In the genomic region with DNA sequence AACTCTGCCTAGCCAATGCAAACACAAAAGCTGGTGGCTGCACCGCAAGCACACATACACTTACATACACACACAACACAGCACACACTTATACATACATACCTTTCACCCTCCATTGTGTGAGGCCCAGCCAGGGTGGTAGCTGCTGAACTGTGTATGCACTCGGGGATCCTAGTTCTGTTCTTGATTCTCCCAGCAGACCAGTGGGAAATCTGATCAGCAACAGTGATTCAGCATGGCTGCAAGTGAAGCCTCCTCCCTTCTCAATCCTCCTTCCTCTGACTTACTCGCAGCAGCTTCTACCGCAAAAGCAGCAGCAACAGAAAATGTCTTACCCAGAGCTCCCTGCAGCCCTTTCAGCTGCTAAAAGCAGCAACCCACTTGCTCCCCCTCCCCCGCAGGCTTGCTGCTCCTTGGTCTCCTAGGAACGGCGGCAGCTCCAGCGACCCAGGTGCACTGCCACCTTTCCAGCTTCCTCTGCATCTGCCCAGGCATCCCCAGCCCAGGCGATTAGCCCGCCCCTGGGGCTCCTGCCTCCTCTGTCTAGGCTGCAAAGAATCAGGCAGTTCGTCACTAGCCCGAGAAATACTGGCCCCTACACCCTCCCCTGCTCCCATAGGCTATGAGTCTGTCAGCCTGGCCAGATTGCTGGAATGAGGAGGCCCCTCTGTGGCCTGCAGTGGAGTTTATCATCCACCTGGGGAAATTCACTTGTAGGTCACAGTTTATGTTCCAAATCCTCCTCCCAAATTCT, we compare ENCODE assay signal across 8 cellular contexts. TPM values are rescaled to one million over a fixed set of nuclear protein-coding genes. Genes with fewer than 3 reads are reported as not detected.
A peak's percentile ranks its signal among the peaks of the same experiment; 100 is the strongest.
DNase-seq lines count a peak whose midpoint lies in the region; ATAC-seq and TF ChIP-seq lines count a peak whose summit lies in the region.

Gene KLHL3, minus strand, starts transcription at position 559 of the 754 bp plus-strand sequence. Its CDS starts 443 bp downstream, at position 116.

- H3K27me3 Mint-ChIP-seq in effector memory CD8-positive, alpha-beta T cell: no peaks in the 10 kb centered on the region
- no peaks in the 10 kb centered on the region for H3K27me3 Mint-ChIP-seq in stimulated activated memory B cell treated with anti-CD40 and anti-IgM and Interleukin-4, amounts not matched to agents 10 μg/mL and 1 μg/mL and 100 μg/mL, for 72 hours

- H3K4me3 ChIP-seq in MM.1S (ENCODE audit: low read length) (peak within 1 kb of the TSS; percentile 74), lower leg skin (ENCODE audit: low read depth, poor library complexity, severe bottlenecking) (peak within 1 kb of the TSS; percentile 0)

- H3K4me2 ChIP-seq in MM.1S (ENCODE audit: low read depth, low read length): peak within 1 kb of the TSS; percentile 95

- H3K27ac Mint-ChIP-seq in effector memory CD8-positive, alpha-beta T cell: no peak within 1 kb of the TSS
- no peak within 1 kb of the TSS for H3K27ac Mint-ChIP-seq in stimulated activated memory B cell treated with anti-CD40 and anti-IgM and Interleukin-4, amounts not matched to agents 10 μg/mL and 1 μg/mL and 100 μg/mL, for 72 hours

- H3K4me3 Mint-ChIP-seq in effector memory CD8-positive, alpha-beta T cell: no peak within 1 kb of the TSS
- H3K4me3 Mint-ChIP-seq in stimulated activated memory B cell treated with anti-CD40 and anti-IgM and Interleukin-4, amounts not matched to agents 10 μg/mL and 1 μg/mL and 100 μg/mL, for 72 hours: no peak within 1 kb of the TSS

- H2AFZ ChIP-seq in MM.1S (ENCODE audit: low read length): peak within 1 kb of the TSS; percentile 88

- intact Hi-C loops in lower leg skin (cut with DNase I; ENCODE audit: low total_unique reads): no loop called here

- peak within 1 kb of the TSS; percentile 46; the same call in 1 of the 2 replicates for H3K9ac ChIP-seq in MM.1S (ENCODE audit: low read length)

- no peaks in the 10 kb centered on the region for H3K9me2 ChIP-seq in MM.1S (replicated peaks; ENCODE audit: insufficient read depth, low read length)

- H3K9me3 Mint-ChIP-seq in effector memory CD8-positive, alpha-beta T cell: no peaks in the 10 kb centered on the region
- H3K9me3 Mint-ChIP-seq in stimulated activated memory B cell treated with anti-CD40 and anti-IgM and Interleukin-4, amounts not matched to agents 10 μg/mL and 1 μg/mL and 100 μg/mL, for 72 hours: peaks cover 2% of the 10 kb centered on the region

- peaks cover 3 to 15% of the 10 kb centered on the region in 2 donors for H3K4me1 Mint-ChIP-seq in effector memory CD8-positive, alpha-beta T cell (ENCODE audit: low read depth in 2 of 2)
- no peaks in the 10 kb centered on the region for H3K4me1 Mint-ChIP-seq in stimulated activated memory B cell treated with anti-CD40 and anti-IgM and Interleukin-4, amounts not matched to agents 10 μg/mL and 1 μg/mL and 100 μg/mL, for 72 hours

- ATAC-seq in GM21423 (IDR thresholded peaks at IDR 0.05; ENCODE audit: unreplicated experiment): peak; percentile 54
- peak; percentile 50 for ATAC-seq in effector memory CD8-positive, alpha-beta T cell (replicated peaks)
- peak; percentile 67 for ATAC-seq in stimulated activated memory B cell treated with anti-CD40 and anti-IgM and Interleukin-4, amounts not matched to agents 10 μg/mL and 1 μg/mL and 100 μg/mL, for 72 hours

- no peaks in the 10 kb centered on the region for H3K36me3 Mint-ChIP-seq in effector memory CD8-positive, alpha-beta T cell (ENCODE audit: insufficient read depth)
- no peaks in the 10 kb centered on the region for H3K36me3 Mint-ChIP-seq in stimulated activated memory B cell treated with anti-CD40 and anti-IgM and Interleukin-4, amounts not matched to agents 10 μg/mL and 1 μg/mL and 100 μg/mL, for 72 hours

- DNase-seq in DMS79 (lab: John Stamatoyannopoulos, UW) (peak; percentile 55), MM.1S (peak; percentile 74), lower leg skin (ENCODE audit: low spot score in 2 of 2) (peak in 1 of 2 donors; percentile 82), NCI-H226 (no peak)
- DNase-seq in activated CD4-positive, alpha-beta T cell treated with anti-CD3 and anti-CD28 coated beads for 48 hours: peak; percentile 55
- DNase-seq in effector memory CD8-positive, alpha-beta T cell: no peak

- peaks cover 23% of the 10 kb centered on the region for H3F3A ChIP-seq in MM.1S (ENCODE audit: insufficient read depth, low read length)

- 0 out of 2 replicates have a peak, but pooled peaks cover 7% of the 10 kb centered on the region for H3K79me2 ChIP-seq in MM.1S (ENCODE audit: low read length)

- peak within 1 kb of the TSS; percentile 62 for H3K27ac ChIP-seq in MM.1S (ENCODE audit: low read length)

- no peak for TF ChIP-seq POLR2A in lower leg skin (IDR thresholded peaks at IDR 0.05)

- no peaks in the 10 kb centered on the region for H3K9me3 ChIP-seq in MM.1S (replicated peaks; ENCODE audit: insufficient read depth, low read length)

- no peaks in the 10 kb centered on the region for H3K36me3 ChIP-seq in MM.1S (replicated peaks; ENCODE audit: insufficient read depth, low read length)

- H3K27me3 ChIP-seq in MM.1S (replicated peaks; ENCODE audit: insufficient read depth, low read length): no peaks in the 10 kb centered on the region

- TF ChIP-seq CTCF in MM.1S (IDR thresholded peaks at IDR 0.05; ENCODE audit: low read length) (peak; percentile 39), lower leg skin (IDR thresholded peaks at IDR 0.05) (no peak)

- 2 to 4% methylated on average over 12 of the region's 12 CpGs for WGBS in lower leg skin, 2 donors

- H3K4me1 ChIP-seq in MM.1S (ENCODE audit: low read length): peaks cover 34% of the 10 kb centered on the region

- H4K20me1 ChIP-seq in MM.1S (ENCODE audit: insufficient read depth, low read length): no peaks in the 10 kb centered on the region

RNA-seq across cellular contexts. Expression of gene KLHL3, which starts in this region (rescaled TPM):
- total RNA-seq in lower leg skin: 1 to 10 TPM; 1.0 to 3.0 (median 2.1) TPM

Comparison
In these comparisons a context has a peak if more than half of its experiments do, and no peak if none do; other contexts are left out.
1. DNase-seq: peak in DMS79 (single experiment), MM.1S (single experiment) and activated CD4-positive, alpha-beta T cell treated with anti-CD3 and anti-CD28 coated beads for 48 hours (single experiment); none in effector memory CD8-positive, alpha-beta T cell (0 of 3) and NCI-H226 (single experiment).
2. Peak in every context shown above with its lines, with median percentiles within 50 percentile points of each other: ATAC-seq.